Comparison of ENCODE assay signal across 30 cellular contexts in the genomic region with DNA sequence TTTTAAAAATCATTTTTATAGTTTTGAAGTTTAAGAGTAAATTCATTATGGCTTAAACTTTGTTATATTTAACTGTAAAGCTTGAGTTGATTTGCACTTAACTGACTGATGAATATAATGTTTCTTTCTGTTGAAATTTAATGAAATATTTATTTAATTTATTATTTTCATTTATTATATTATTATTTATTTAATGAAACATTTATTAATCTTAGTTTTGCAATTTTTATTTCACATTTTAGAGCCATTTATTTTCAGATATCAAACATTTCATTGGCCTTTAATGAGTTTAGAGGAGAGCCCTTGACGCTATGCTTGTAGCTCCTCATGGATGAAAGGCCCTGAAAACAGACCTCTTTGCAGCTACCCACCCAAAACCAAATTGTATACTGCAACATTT.
"Had no signal": no experiment of that assay in that cellular context is flagged by ENCODE, and none has a peak within 500 bp of the region (broad histone marks: within the 10 kb centered on the region; RNA-seq: fewer than 3 reads in every experiment).

No MANE protein-coding gene starts in this region.

- H3K36me3 ChIP-seq: brain microvascular endothelial cell, gastrocnemius medialis, heart left ventricle, WERI-Rb-1 had no signal

- H3K4me1 ChIP-seq: gastrocnemius medialis had no signal

- H3K4me3 Mint-ChIP-seq: activated CD4-positive, alpha-beta memory T cell treated with anti-CD3 and anti-CD28 coated beads, Interleukin-2, amount 10 ng/mL, durations not matched to agents 7 days and 5 days; activated CD4-positive, alpha-beta T cell treated with anti-CD3 and anti-CD28 coated beads, Interleukin-2, amount 10 ng/mL, durations not matched to agents 7 days and 5 days; activated naive CD4-positive, alpha-beta T cell treated with anti-CD3 and anti-CD28 coated beads, Interleukin-2, amount 10 ng/mL, durations not matched to agents 7 days and 5 days; activated naive CD8-positive, alpha-beta T cell treated with anti-CD3 and anti-CD28 coated beads, Interleukin-2, amount 10 ng/mL, durations not matched to agents 7 days and 5 days; activated T-cell treated with anti-CD3 and anti-CD28 coated beads, Interleukin-2, amount 50 U/mL, for 24 hours; activated T-cell treated with anti-CD3 and anti-CD28 coated beads, Interleukin-2, amount 50 U/mL, for 72 hours; central memory CD8-positive, alpha-beta T cell; T-helper 17 cell; T-helper 2 cell treated with Interferon-gamma antibody and Interleukin-4, amounts not matched to agents 5 μg/mL and 100 μg/mL, for 36 hours had no signal

- H3K4me3 ChIP-seq: coronary artery, gastrocnemius medialis, heart left ventricle had no signal

- H3K9me3 ChIP-seq: gastrocnemius medialis, heart left ventricle had no signal

- H3K27ac Mint-ChIP-seq: activated CD4-positive, alpha-beta memory T cell treated with anti-CD3 and anti-CD28 coated beads, Interleukin-2, amount 10 ng/mL, durations not matched to agents 7 days and 5 days; activated CD4-positive, alpha-beta T cell treated with anti-CD3 and anti-CD28 coated beads, Interleukin-2, amount 10 ng/mL, durations not matched to agents 7 days and 5 days; activated naive CD4-positive, alpha-beta T cell treated with anti-CD3 and anti-CD28 coated beads, Interleukin-2, amount 10 ng/mL, durations not matched to agents 7 days and 5 days; activated naive CD4-positive, alpha-beta T cell treated with anti-CD3 and anti-CD28 coated beads, Interleukin-2, amount 50 U/mL, for 72 hours; activated naive CD8-positive, alpha-beta T cell treated with anti-CD3 and anti-CD28 coated beads, Interleukin-2, amount 10 ng/mL, durations not matched to agents 7 days and 5 days; activated T-cell treated with anti-CD3 and anti-CD28 coated beads, Interleukin-2, amount 50 U/mL, for 24 hours; activated T-cell treated with anti-CD3 and anti-CD28 coated beads, Interleukin-2, amount 50 U/mL, for 72 hours; T-helper 17 cell; T-helper 2 cell treated with Interferon-gamma antibody and Interleukin-4, amounts not matched to agents 5 μg/mL and 100 μg/mL, for 36 hours had no signal

- FAIRE-seq: astrocyte had no signal

- H3K4me1 Mint-ChIP-seq: activated CD4-positive, alpha-beta memory T cell treated with anti-CD3 and anti-CD28 coated beads, Interleukin-2, amount 10 ng/mL, durations not matched to agents 7 days and 5 days; activated CD4-positive, alpha-beta T cell treated with anti-CD3 and anti-CD28 coated beads, Interleukin-2, amount 10 ng/mL, durations not matched to agents 7 days and 5 days; activated naive CD4-positive, alpha-beta T cell treated with anti-CD3 and anti-CD28 coated beads, Interleukin-2, amount 10 ng/mL, durations not matched to agents 7 days and 5 days; activated naive CD8-positive, alpha-beta T cell treated with anti-CD3 and anti-CD28 coated beads, Interleukin-2, amount 10 ng/mL, durations not matched to agents 7 days and 5 days; central memory CD8-positive, alpha-beta T cell; T-helper 17 cell had no signal

- H3K36me3 Mint-ChIP-seq: activated naive CD4-positive, alpha-beta T cell treated with anti-CD3 and anti-CD28 coated beads, Interleukin-2, amount 10 ng/mL, durations not matched to agents 7 days and 5 days; activated naive CD4-positive, alpha-beta T cell treated with anti-CD3 and anti-CD28 coated beads, Interleukin-2, amount 50 U/mL, for 72 hours; activated naive CD8-positive, alpha-beta T cell treated with anti-CD3 and anti-CD28 coated beads, Interleukin-2, amount 10 ng/mL, durations not matched to agents 7 days and 5 days had no signal

- DNase-seq: activated CD4-positive, alpha-beta memory T cell treated with anti-CD3 and anti-CD28 coated beads, Interleukin-2, amount 10 ng/mL, durations not matched to agents 7 days and 5 days; activated CD4-positive, alpha-beta T cell treated with anti-CD3 and anti-CD28 coated beads for 4 hours; activated CD4-positive, alpha-beta T cell treated with anti-CD3 and anti-CD28 coated beads, Interleukin-2, amount 10 ng/mL, durations not matched to agents 7 days and 5 days; activated CD4-positive, alpha-beta T cell treated with anti-CD3 and anti-CD28 coated beads, Interleukin-2, amount 50 U/mL, for 4 hours; activated CD4-positive, CD25-positive, alpha-beta regulatory T cell; activated CD4-positive, CD25-positive, alpha-beta regulatory T cell treated with anti-CD3 and anti-CD28 coated beads, Interleukin-2, amount 50 U/mL, for 72 hours; activated CD8-positive, alpha-beta memory T cell treated with anti-CD3 and anti-CD28 coated beads, Interleukin-2, amount 50 U/mL, for 48 hours; activated gamma-delta T cell; activated naive CD4-positive, alpha-beta T cell; activated naive CD4-positive, alpha-beta T cell treated with anti-CD3 and anti-CD28 coated beads, Interleukin-2, amount 10 ng/mL, durations not matched to agents 7 days and 5 days; activated naive CD8-positive, alpha-beta T cell treated with anti-CD3 and anti-CD28 coated beads, Interleukin-2, amount 10 ng/mL, durations not matched to agents 7 days and 5 days; activated T-cell treated with anti-CD3 and anti-CD28 coated beads for 4 hours; activated T-cell treated with anti-CD3 and anti-CD28 coated beads, Interleukin-2, amount 50 U/mL, for 24 hours; activated T-cell treated with anti-CD3 and anti-CD28 coated beads, Interleukin-2, amount 50 U/mL, for 72 hours; effector CD4-positive, alpha-beta T cell; foreskin fibroblast; gastrocnemius medialis; glutamatergic neuron; heart left ventricle; T-helper 1 cell; T-helper 17 cell; T1000; WERI-Rb-1 had no signal

- H3K27me3 Mint-ChIP-seq: activated CD4-positive, alpha-beta memory T cell treated with anti-CD3 and anti-CD28 coated beads, Interleukin-2, amount 10 ng/mL, durations not matched to agents 7 days and 5 days; activated CD4-positive, alpha-beta T cell treated with anti-CD3 and anti-CD28 coated beads, Interleukin-2, amount 10 ng/mL, durations not matched to agents 7 days and 5 days; activated naive CD4-positive, alpha-beta T cell treated with anti-CD3 and anti-CD28 coated beads, Interleukin-2, amount 10 ng/mL, durations not matched to agents 7 days and 5 days; activated naive CD8-positive, alpha-beta T cell treated with anti-CD3 and anti-CD28 coated beads, Interleukin-2, amount 10 ng/mL, durations not matched to agents 7 days and 5 days; activated T-cell treated with anti-CD3 and anti-CD28 coated beads, Interleukin-2, amount 50 U/mL, for 24 hours; central memory CD8-positive, alpha-beta T cell had no signal

- H3K9me3 Mint-ChIP-seq: activated CD4-positive, alpha-beta memory T cell treated with anti-CD3 and anti-CD28 coated beads, Interleukin-2, amount 10 ng/mL, durations not matched to agents 7 days and 5 days; activated CD4-positive, alpha-beta T cell treated with anti-CD3 and anti-CD28 coated beads, Interleukin-2, amount 10 ng/mL, durations not matched to agents 7 days and 5 days; activated naive CD4-positive, alpha-beta T cell treated with anti-CD3 and anti-CD28 coated beads, Interleukin-2, amount 10 ng/mL, durations not matched to agents 7 days and 5 days; activated naive CD4-positive, alpha-beta T cell treated with anti-CD3 and anti-CD28 coated beads, Interleukin-2, amount 50 U/mL, for 72 hours; activated naive CD8-positive, alpha-beta T cell treated with anti-CD3 and anti-CD28 coated beads, Interleukin-2, amount 10 ng/mL, durations not matched to agents 7 days and 5 days; activated T-cell treated with anti-CD3 and anti-CD28 coated beads, Interleukin-2, amount 50 U/mL, for 24 hours; activated T-cell treated with anti-CD3 and anti-CD28 coated beads, Interleukin-2, amount 50 U/mL, for 72 hours; central memory CD8-positive, alpha-beta T cell; T-helper 2 cell treated with Interferon-gamma antibody and Interleukin-4, amounts not matched to agents 5 μg/mL and 100 μg/mL, for 36 hours had no signal

- ATAC-seq: activated naive CD4-positive, alpha-beta T cell treated with anti-CD3 and anti-CD28 coated beads, Interleukin-2, amount 50 U/mL, for 72 hours; activated T-cell treated with anti-CD3 and anti-CD28 coated beads, Interleukin-2, amount 50 U/mL, for 72 hours; esophagus mucosa; gastrocnemius medialis; T-helper 17 cell had no signal

- H3K27ac ChIP-seq: brain microvascular endothelial cell, coronary artery, gastrocnemius medialis, heart left ventricle, WERI-Rb-1 had no signal
